In the genomic region with DNA sequence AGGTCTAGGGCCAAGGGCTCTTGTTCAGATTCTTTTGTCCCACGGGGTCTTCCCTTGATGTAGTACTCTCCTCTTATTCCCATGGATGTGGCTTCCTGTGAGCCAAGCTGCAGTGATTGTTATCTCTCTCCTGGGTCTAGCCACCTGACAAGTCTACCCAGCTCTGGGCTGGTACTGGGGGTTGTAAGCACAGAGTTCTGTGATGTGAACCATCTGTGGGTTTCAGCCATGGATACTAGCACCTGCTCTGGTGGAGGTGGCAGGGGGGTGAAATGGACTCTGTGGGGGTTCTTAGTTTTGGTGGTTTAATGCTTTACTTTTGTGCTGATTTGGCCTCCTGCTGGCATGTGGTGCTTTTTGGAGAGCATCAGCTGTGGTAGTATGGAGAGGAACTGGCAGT, we compare ENCODE assay signal across 9 cellular contexts.
"Had no signal": no experiment of that assay in that cellular context is flagged by ENCODE, and none has a peak within 500 bp of the region (broad histone marks: within the 10 kb centered on the region; RNA-seq: fewer than 3 reads in every experiment).

No MANE protein-coding gene starts in this region.

- H2AFZ ChIP-seq: GM23248 had no signal

- ATAC-seq: HCT116, HepG2 had no signal

- H3K9me3 ChIP-seq: HAP-1 had no signal

- DNase-seq: GM23248, GOT3, H7, HFFc6, KBM-7 had no signal

- H3K36me3 ChIP-seq: HAP-1 had no signal

- H3K27ac ChIP-seq: GM23248, HL-60 had no signal

- H3K9ac ChIP-seq: GM23248 had no signal

- H3K4me1 ChIP-seq: HAP-1 had no signal

- H3K4me3 ChIP-seq: GM23248, HAP-1 had no signal
